Comparison of ENCODE assay signal across 1 cellular context in the genomic region with DNA sequence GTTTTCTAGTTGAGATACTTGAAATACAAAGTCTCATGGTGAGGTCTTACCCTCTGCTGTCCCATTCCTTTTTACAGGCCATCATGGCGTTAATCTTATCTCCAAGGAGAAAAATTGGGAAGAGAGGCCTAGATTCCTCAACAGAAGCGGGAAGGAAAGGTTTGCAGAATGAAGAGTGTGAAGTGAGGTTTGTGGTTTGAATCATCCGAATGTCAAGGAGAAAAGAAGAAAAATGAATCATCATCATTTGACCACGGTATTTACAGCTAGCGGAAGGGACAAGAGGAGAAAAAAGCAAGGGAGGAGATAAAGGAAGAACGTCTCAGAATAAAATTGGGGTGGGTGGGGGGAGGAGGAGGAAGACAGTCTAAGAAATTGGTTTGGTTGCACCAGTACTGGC.
TF ChIP-seq lines count a peak whose summit lies in the region.

No MANE protein-coding gene starts in this region.

TF ChIP-seq in IMR-90, 13 proteins besides CTCF, POLR2A, EP300 and RAD21:
- TF ChIP-seq, protein P1, sequence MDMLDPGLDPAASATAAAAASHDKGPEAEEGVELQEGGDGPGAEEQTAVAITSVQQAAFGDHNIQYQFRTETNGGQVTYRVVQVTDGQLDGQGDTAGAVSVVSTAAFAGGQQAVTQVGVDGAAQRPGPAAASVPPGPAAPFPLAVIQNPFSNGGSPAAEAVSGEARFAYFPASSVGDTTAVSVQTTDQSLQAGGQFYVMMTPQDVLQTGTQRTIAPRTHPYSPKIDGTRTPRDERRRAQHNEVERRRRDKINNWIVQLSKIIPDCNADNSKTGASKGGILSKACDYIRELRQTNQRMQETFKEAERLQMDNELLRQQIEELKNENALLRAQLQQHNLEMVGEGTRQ (IDR thresholded peaks at IDR 0.05; ENCODE audit: low read depth, low read length), result no peak
- TF ChIP-seq MAZ (IDR thresholded peaks at IDR 0.05; ENCODE audit: borderline replicate concordance, low read depth, low read length) (no peak), SMC3 (IDR thresholded peaks at IDR 0.05; ENCODE audit: low read depth, low read length) (no peak), RCOR1 (IDR thresholded peaks at IDR 0.05; ENCODE audit: insufficient replicate concordance, low read length) (no peak), RFX5 (IDR thresholded peaks at IDR 0.05; ENCODE audit: low read depth, low read length) (no peak), NFE2L2 (IDR thresholded peaks at IDR 0.05; ENCODE audit: low read depth, low read length) (no peak), CHD1 (IDR thresholded peaks at IDR 0.05; ENCODE audit: low read depth, low read length) (no peak), BHLHE40 (IDR thresholded peaks at IDR 0.05; ENCODE audit: low read depth, low read length) (no peak), MAFK (IDR thresholded peaks at IDR 0.05; ENCODE audit: low read depth, low read length) (no peak), MXI1 (IDR thresholded peaks at IDR 0.05; ENCODE audit: borderline replicate concordance, low read depth, low read length) (no peak), FOS (IDR thresholded peaks at IDR 0.05; ENCODE audit: low read depth, low read length) (no peak), CEBPB (IDR thresholded peaks at IDR 0.05; ENCODE audit: low read depth, low read length) (no peak)
- TF ChIP-seq, protein P2, sequence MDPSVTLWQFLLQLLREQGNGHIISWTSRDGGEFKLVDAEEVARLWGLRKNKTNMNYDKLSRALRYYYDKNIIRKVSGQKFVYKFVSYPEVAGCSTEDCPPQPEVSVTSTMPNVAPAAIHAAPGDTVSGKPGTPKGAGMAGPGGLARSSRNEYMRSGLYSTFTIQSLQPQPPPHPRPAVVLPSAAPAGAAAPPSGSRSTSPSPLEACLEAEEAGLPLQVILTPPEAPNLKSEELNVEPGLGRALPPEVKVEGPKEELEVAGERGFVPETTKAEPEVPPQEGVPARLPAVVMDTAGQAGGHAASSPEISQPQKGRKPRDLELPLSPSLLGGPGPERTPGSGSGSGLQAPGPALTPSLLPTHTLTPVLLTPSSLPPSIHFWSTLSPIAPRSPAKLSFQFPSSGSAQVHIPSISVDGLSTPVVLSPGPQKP (IDR thresholded peaks at IDR 0.05; ENCODE audit: borderline replicate concordance, low read depth, low read length), result no peak
